ENCODE assay signal across 1 cellular context in genomic region chr2:235641333-235641732, GRCh38.
TF ChIP-seq lines count a peak whose summit lies in the region.

No MANE protein-coding gene starts in this region.

TF ChIP-seq in WTC11, 78 proteins besides CTCF, POLR2A, EP300 and RAD21 (continued from another document):
- TF ChIP-seq ZSCAN18 (CRISPR knock-in tag; IDR thresholded peaks at IDR 0.05), result no peak
- TF ChIP-seq ZNF671 (CRISPR knock-in tag; IDR thresholded peaks at IDR 0.05), result no peak
- TF ChIP-seq TEAD4 (CRISPR knock-in tag; IDR thresholded peaks at IDR 0.05), result no peak
- TF ChIP-seq AFF4 (CRISPR knock-in tag; IDR thresholded peaks at IDR 0.05; ENCODE audit: borderline replicate concordance), result no peak
- no peak for TF ChIP-seq IRF2 (CRISPR knock-in tag; IDR thresholded peaks at IDR 0.05; ENCODE audit: borderline replicate concordance, low read depth)
- no peak for TF ChIP-seq ZNF232 (CRISPR knock-in tag; IDR thresholded peaks at IDR 0.05)
